In genomic region chr5:89930591-89931383, GRCh38 we compare ENCODE assay signal across 9 cellular contexts.
DNase-seq lines count a peak whose midpoint lies in the region; ATAC-seq, FAIRE-seq and TF ChIP-seq lines count a peak whose summit lies in the region.
"Had no signal": no experiment of that assay in that cellular context is flagged by ENCODE, and none has a peak within 500 bp of the region (broad histone marks: within the 10 kb centered on the region; RNA-seq: fewer than 3 reads in every experiment).

No MANE protein-coding gene starts in this region.

- peak overlapping the region; percentile 97 for H3K27ac ChIP-seq in endothelial cell of umbilical vein (ENCODE audit: insufficient read depth, low read depth, low read length)

- H3K4me2 ChIP-seq in endothelial cell of umbilical vein (ENCODE audit: insufficient read depth, low read length) = peak overlapping the region; percentile 96

- no peaks in the 10 kb centered on the region for H3K27me3 Mint-ChIP-seq in T-cell
- H3K27me3 Mint-ChIP-seq: stimulated activated naive CD8-positive, alpha-beta T cell treated with anti-CD3 and anti-CD28 coated beads, Interleukin-15, Interleukin-2, amounts not matched to agents 100 ng/mL and 50 ng/mL, for 24 hours had no signal

- CTCF ChIA-PET in endothelial cell of umbilical vein (lab: Charles Lee) (interaction anchor here (0.9 to 1.8 kb wide), 7 partner anchors 26 to 1203 kb away, joined by 3 to 6 read pairs (median 4); no protein-coding TSS in a partner anchor), T-cell (lab: Charles Lee) (no interaction called here)

- TSS peak; percentile 27 for BruUV-seq in endothelial cell of umbilical vein (replicated peaks; lab: Mats Ljungman, UMichigan)

- no peaks in the 10 kb centered on the region for H3K79me2 ChIP-seq in endothelial cell of umbilical vein (ENCODE audit: control insufficient read depth, insufficient read depth, low read length)

- peak overlapping the region; percentile 77 for H3K9ac ChIP-seq in endothelial cell of umbilical vein (replicated peaks; ENCODE audit: extremely low read depth, insufficient read depth, low read length)

- H2AFZ ChIP-seq in endothelial cell of umbilical vein (ENCODE audit: low read depth, low read length) = peak overlapping the region; percentile 85

- no peak overlapping the region for H3K4me3 Mint-ChIP-seq in T-cell
- H3K4me3 Mint-ChIP-seq: stimulated activated naive CD8-positive, alpha-beta T cell treated with anti-CD3 and anti-CD28 coated beads, Interleukin-15, Interleukin-2, amounts not matched to agents 100 ng/mL and 50 ng/mL, for 24 hours had no signal

- H3K27ac Mint-ChIP-seq in T-cell = no peak overlapping the region
- H3K27ac Mint-ChIP-seq: stimulated activated naive CD8-positive, alpha-beta T cell treated with anti-CD3 and anti-CD28 coated beads, Interleukin-15, Interleukin-2, amounts not matched to agents 100 ng/mL and 50 ng/mL, for 24 hours had no signal

- H3K9me1 ChIP-seq in endothelial cell of umbilical vein (replicated peaks; ENCODE audit: control insufficient read depth, extremely low read depth, insufficient read depth, low read length) = no peaks in the 10 kb centered on the region

- no peaks in the 10 kb centered on the region for H3K27me3 ChIP-seq in endothelial cell of umbilical vein (ENCODE audit: control insufficient read depth in 2 of 2, insufficient read depth in 2 of 2, low read length in 2 of 2)

- intact Hi-C loops in endothelial cell of umbilical vein (cut with micrococcal nuclease) = loop anchor here (1.0 to 10.0 kb wide), 5 partner anchors 91 to 1103 kb away; partner anchors contain the start of genes CETN3, LYSMD3 and MEF2C

- peak; percentile 68 for FAIRE-seq in endothelial cell of umbilical vein (lab: Jason Lieb, UNC)

- H4K20me1 ChIP-seq in endothelial cell of umbilical vein (replicated peaks; ENCODE audit: control insufficient read depth, extremely low read depth, insufficient read depth, low read length) = no peaks in the 10 kb centered on the region

- no peak for TF ChIP-seq POLR2A in endothelial cell of umbilical vein (IDR thresholded peaks at IDR 0.05; ENCODE audit: low read depth, low read length)

- H3K36me3 ChIP-seq in endothelial cell of umbilical vein (ENCODE audit: control insufficient read depth in 2 of 2, extremely low read depth in 1 of 2, insufficient read depth in 2 of 2, low read length in 2 of 2) = no peaks in the 10 kb centered on the region

- no peak for TF ChIP-seq CTCF in AG09319 (IDR thresholded peaks at IDR 0.05; ENCODE audit: low read depth, low read length)
- no peak for TF ChIP-seq CTCF in endothelial cell of umbilical vein (IDR thresholded peaks at IDR 0.05; ENCODE audit: extremely low read depth in 1 of 2, insufficient read depth in 1 of 2, low read depth in 1 of 2, low read length in 2 of 2)

- H3K4me1 Mint-ChIP-seq in T-cell = no peaks in the 10 kb centered on the region

- POLR2A ChIA-PET in endothelial cell of umbilical vein (lab: Charles Lee) (no interaction called here), T-cell (lab: Charles Lee) (no interaction called here)

- ATAC-seq in GM21423 (IDR thresholded peaks at IDR 0.05; ENCODE audit: unreplicated experiment) (peak; percentile 76), T-cell (replicated peaks in 1 of 4) (no peak), HG02970 (IDR thresholded peaks at IDR 0.05; ENCODE audit: low FRiP score, unreplicated experiment) (no peak)

- H3K9me3 ChIP-seq in endothelial cell of umbilical vein (replicated peaks; ENCODE audit: control insufficient read depth, insufficient read depth, low read length) = no peaks in the 10 kb centered on the region

- DNase-seq in AG09319 (ENCODE audit: extremely low read depth, low read depth) = peak; percentile 23
- DNase-seq in HT-29 (ENCODE audit: low spot score) = peak; percentile 73
- peak; percentile 88 for DNase-seq in endothelial cell of umbilical vein (ENCODE audit: low read depth, low spot score)
- no peak for DNase-seq in DMS153 treated with DMSO at 0.1 percent for 48 hours (lab: John Stamatoyannopoulos, UW; ENCODE audit: unreplicated experiment)
- DNase-seq in activated gamma-delta T cell treated with Interleukin-2 at 50 U/mL for 16 hours = no peak
- no peak for DNase-seq in T-cell

- H3K4me3 ChIP-seq in endothelial cell of umbilical vein (replicated peaks in 1 of 3; ENCODE audit: insufficient read depth in 1 of 3, low read depth in 1 of 3, low read length in 3 of 3) = peak overlapping the region in 1 of 3 experiments; percentile 21

- H3K9me3 Mint-ChIP-seq in T-cell = peaks cover 0 to 7% (median 6%) of the 10 kb centered on the region in 3 donors

- dilution Hi-C loops in endothelial cell of umbilical vein (cut with MboI; ENCODE audit: extremely low pct_ligation_motif_present, low sequenced_read_pairs) = no loop called here

- no peaks in the 10 kb centered on the region for H3K36me3 Mint-ChIP-seq in T-cell

- H3K4me1 ChIP-seq in endothelial cell of umbilical vein (ENCODE audit: control insufficient read depth, extremely low read depth, insufficient read depth, low read length) = peaks cover 29% of the 10 kb centered on the region

TF ChIP-seq in endothelial cell of umbilical vein, 7 proteins besides CTCF, POLR2A, EP300 and RAD21:
- TF ChIP-seq JUN (IDR thresholded peaks at IDR 0.05; ENCODE audit: borderline replicate concordance, insufficient read depth, insufficient read length, low read depth) = peak; percentile 100
- TF ChIP-seq FOS (IDR thresholded peaks at IDR 0.05; ENCODE audit: borderline replicate concordance, insufficient read depth, low read length) = peak; percentile 97
- TF ChIP-seq MYC (IDR thresholded peaks at IDR 0.05; ENCODE audit: low read depth, low read length) = no peak

Comparison
In these comparisons a context has a peak if more than half of its experiments do, and no peak if none do; other contexts are left out.
1. DNase-seq: peak in AG09319 (single experiment), HT-29 (single experiment) and endothelial cell of umbilical vein (single experiment); none in DMS153 treated with DMSO at 0.1 percent for 48 hours (single experiment), activated gamma-delta T cell treated with Interleukin-2 at 50 U/mL for 16 hours (single experiment) and T-cell (0 of 34).